15 cellular contexts compared by ENCODE assay signal in the genomic region with DNA sequence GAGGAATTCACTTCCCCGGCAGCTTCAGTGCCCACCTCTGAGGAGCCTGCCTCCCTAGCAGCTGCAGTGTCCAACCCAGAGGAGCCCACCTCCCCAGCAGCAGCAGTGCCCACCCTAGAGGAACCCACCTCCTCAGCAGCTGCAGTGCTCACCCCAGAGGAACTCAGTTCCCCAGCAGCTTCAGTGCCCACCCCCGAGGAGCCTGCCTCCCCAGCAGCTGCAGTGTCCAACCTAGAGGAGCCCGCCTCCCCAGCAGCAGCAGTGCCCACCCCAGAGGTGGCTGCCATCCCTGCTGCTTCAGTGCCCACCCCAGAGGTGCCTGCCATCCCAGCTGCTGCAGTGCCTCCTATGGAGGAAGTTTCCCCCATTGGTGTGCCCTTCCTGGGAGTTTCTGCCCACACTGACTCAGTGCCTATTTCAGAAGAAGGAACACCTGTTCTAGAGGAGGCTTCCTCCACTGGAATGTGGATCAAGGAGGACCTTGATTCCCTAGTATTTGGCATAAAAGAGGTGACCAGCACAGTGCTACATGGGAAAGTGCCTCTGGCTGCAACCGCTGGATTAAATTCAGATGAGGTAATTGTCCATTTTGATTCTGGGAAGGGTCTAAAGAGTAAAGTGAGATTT.
DNase-seq lines count a peak whose midpoint lies in the region; ATAC-seq and TF ChIP-seq lines count a peak whose summit lies in the region.
"Had no signal": no experiment of that assay in that cellular context is flagged by ENCODE, and none has a peak within 500 bp of the region (broad histone marks: within the 10 kb centered on the region; RNA-seq: fewer than 3 reads in every experiment).

No MANE protein-coding gene starts in this region.

- POLR2A ChIA-PET in AG04450 (lab: Yijun Ruan, JAX): interaction anchor here (0.6 kb wide), 1 partner anchor 101 kb away, joined by 3 read pairs; no protein-coding TSS in a partner anchor

- H3K27me3 ChIP-seq in AG04450 (ENCODE audit: control insufficient read depth, insufficient read depth, low read length) (no peaks in the 10 kb centered on the region), esophagus muscularis mucosa (no peaks in the 10 kb centered on the region), neuronal stem cell (ENCODE audit: control insufficient read depth in 3 of 3, insufficient read depth in 3 of 3, low read depth in 1 of 3, low read length in 3 of 3) (no peaks in the 10 kb centered on the region), suprapubic skin (no peaks in the 10 kb centered on the region)

- no peak overlapping the region for H2BK12ac ChIP-seq in neuronal stem cell (ENCODE audit: low read length)

- no peak overlapping the region for H3K18ac ChIP-seq in neuronal stem cell (ENCODE audit: low read length)

- ATAC-seq in HG02588 (IDR thresholded peaks at IDR 0.05; ENCODE audit: unreplicated experiment) (no peak), GM21737 (IDR thresholded peaks at IDR 0.05; ENCODE audit: unreplicated experiment) (no peak), HG03025 (IDR thresholded peaks at IDR 0.05; ENCODE audit: low FRiP score, unreplicated experiment) (no peak)
- ATAC-seq: left cardiac atrium had no signal

- no peak overlapping the region for H4K8ac ChIP-seq in neuronal stem cell (ENCODE audit: low read depth, low read length)

- intact Hi-C loops in esophagus muscularis mucosa (cut with DNase I): loop anchor here (5.0 to 10.0 kb wide), 2 partner anchors 37 to 59 kb away; no protein-coding TSS in a partner anchor

- H3K4me2 ChIP-seq in neuronal stem cell (ENCODE audit: insufficient read depth, low read length, poor library complexity, severe bottlenecking): no peak overlapping the region

- no peak overlapping the region for H2BK15ac ChIP-seq in neuronal stem cell (ENCODE audit: low read length)

- H3K27ac ChIP-seq in AG04450 (ENCODE audit: low read depth, low read length) (no peak overlapping the region), esophagus muscularis mucosa (replicated peaks in 1 of 4) (peak overlapping the region; percentile 24 to 57 (median 44)), neuronal stem cell (replicated peaks; ENCODE audit: low read length) (no peak overlapping the region), suprapubic skin (no peak overlapping the region)
- H3K27ac ChIP-seq: C4-2B, prostate gland had no signal

- TF ChIP-seq POLR2A in esophagus muscularis mucosa (IDR thresholded peaks at IDR 0.05; ENCODE audit: low read depth) (no peak), suprapubic skin (IDR thresholded peaks at IDR 0.05) (no peak)

- no peaks in the 10 kb centered on the region for H3K9me3 ChIP-seq in AG04450 (ENCODE audit: control insufficient read depth, insufficient read depth, low read length)
- no peaks in the 10 kb centered on the region for H3K9me3 ChIP-seq in esophagus muscularis mucosa
- H3K9me3 ChIP-seq in neuronal stem cell (replicated peaks in 1 of 2; ENCODE audit: control insufficient read depth in 2 of 2, insufficient read depth in 1 of 2, low read depth in 1 of 2, low read length in 2 of 2): no peaks in the 10 kb centered on the region
- H3K9me3 ChIP-seq in suprapubic skin: no peaks in the 10 kb centered on the region
- H3K9me3 ChIP-seq: prostate gland had no signal

- H2AK5ac ChIP-seq in neuronal stem cell (ENCODE audit: low read depth, low read length): no peak overlapping the region

- H2AFZ ChIP-seq in neuronal stem cell (ENCODE audit: low read length): no peak overlapping the region

- H2BK5ac ChIP-seq in neuronal stem cell (ENCODE audit: low read length): no peak overlapping the region

- 63% methylated on average over 4 of the region's 4 CpGs for WGBS in esophagus muscularis mucosa
- no CpG with 5 or more reads among the region's 4 CpGs for whole genome bisulfite sequencing in neuronal stem cell (ENCODE audit: extremely low coverage in 2 of 2, insufficient read length in 2 of 2, insufficient replicate concordance in 1 of 2), 2 donors
- WGBS in suprapubic skin: 72% methylated on average over 2 of the region's 4 CpGs

- TF ChIP-seq CTCF in AG04450 (IDR thresholded peaks at IDR 0.05; ENCODE audit: low read depth, low read length) (no peak), esophagus muscularis mucosa (IDR thresholded peaks at IDR 0.05) (no peak), suprapubic skin (IDR thresholded peaks at IDR 0.05) (no peak)

- H3K23ac ChIP-seq in neuronal stem cell (ENCODE audit: low read depth, low read length, poor library complexity): peak overlapping the region; percentile 52

- H3K4me3 ChIP-seq in AG04450 (ENCODE audit: low read depth, low read length) (peak overlapping the region; percentile 8), esophagus muscularis mucosa (peak overlapping the region in 3 of 4 donors; percentile 10 to 29 (median 13)), neuronal stem cell (ENCODE audit: low read length in 2 of 2) (peak overlapping the region in 1 of 2 donors; percentile 27), suprapubic skin (no peak overlapping the region)
- H3K4me3 ChIP-seq: prostate gland had no signal

- peak overlapping the region; percentile 24 for H3K9ac ChIP-seq in neuronal stem cell (ENCODE audit: low read depth, low read length, poor library complexity)

- no peak overlapping the region for H2BK120ac ChIP-seq in neuronal stem cell (ENCODE audit: low read depth, low read length)

- no peak overlapping the region for H4K91ac ChIP-seq in neuronal stem cell (ENCODE audit: low read depth, low read length, poor library complexity)

- CTCF ChIA-PET in AG04450 (lab: Charles Lee): interaction anchor here (2.2 kb wide), 1 partner anchor 26 kb away, joined by 4 read pairs; no protein-coding TSS in a partner anchor

- peaks cover 62 to 97% (median 90%) of the 10 kb centered on the region in 4 donors for H3K4me1 ChIP-seq in esophagus muscularis mucosa
- H3K4me1 ChIP-seq in neuronal stem cell (ENCODE audit: control insufficient read depth in 2 of 2, insufficient read depth in 1 of 2, low read depth in 1 of 2, low read length in 2 of 2): peaks cover 17 to 35% of the 10 kb centered on the region in 2 donors
- peaks cover 61% of the 10 kb centered on the region for H3K4me1 ChIP-seq in suprapubic skin

- TF ChIP-seq EP300 in esophagus muscularis mucosa (IDR thresholded peaks at IDR 0.05) (no peak), suprapubic skin (IDR thresholded peaks at IDR 0.05) (no peak)

- DNase-seq in AG04450 (ENCODE audit: low read depth, low spot score) (no peak), LHCN-M2 (ENCODE audit: low read depth) (peak; percentile 73), esophagus muscularis mucosa (ENCODE audit: extremely low spot score) (no peak), neuronal stem cell (ENCODE audit: low spot score) (no peak), suprapubic skin (ENCODE audit: low spot score in 2 of 2) (no peak)
- DNase-seq: activated CD4-positive, CD25-positive, alpha-beta regulatory T cell treated with anti-CD3 and anti-CD28 coated beads, Interleukin-2, amount 50 U/mL, for 72 hours; GDM1; left cardiac atrium; NCI-H1417; NCI-H774 had no signal

- H3K14ac ChIP-seq in neuronal stem cell (ENCODE audit: low read length): no peak overlapping the region

- peaks cover 11% of the 10 kb centered on the region for H3K79me1 ChIP-seq in neuronal stem cell (ENCODE audit: low read depth, low read length)

- no peak overlapping the region for H3K4ac ChIP-seq in neuronal stem cell (ENCODE audit: low read length)

- H3K36me3 ChIP-seq in esophagus muscularis mucosa (peaks cover 0 to 15% (median 7%) of the 10 kb centered on the region in 4 donors), neuronal stem cell (replicated peaks in 1 of 2; ENCODE audit: control insufficient read depth in 2 of 2, insufficient read depth in 2 of 2, low read length in 2 of 2) (peaks cover 6 to 79% of the 10 kb centered on the region in 2 donors), suprapubic skin (peaks cover 19% of the 10 kb centered on the region)
- H3K36me3 ChIP-seq: prostate gland had no signal

Comparison
In these comparisons a context has a peak if more than half of its experiments do, and no peak if none do; other contexts are left out.
1. H3K27ac ChIP-seq: peak in esophagus muscularis mucosa (4 of 4); none in AG04450 (single experiment), neuronal stem cell (single experiment) and suprapubic skin (single experiment).